Comparison of ENCODE assay signal across 19 cellular contexts in the genomic region with DNA sequence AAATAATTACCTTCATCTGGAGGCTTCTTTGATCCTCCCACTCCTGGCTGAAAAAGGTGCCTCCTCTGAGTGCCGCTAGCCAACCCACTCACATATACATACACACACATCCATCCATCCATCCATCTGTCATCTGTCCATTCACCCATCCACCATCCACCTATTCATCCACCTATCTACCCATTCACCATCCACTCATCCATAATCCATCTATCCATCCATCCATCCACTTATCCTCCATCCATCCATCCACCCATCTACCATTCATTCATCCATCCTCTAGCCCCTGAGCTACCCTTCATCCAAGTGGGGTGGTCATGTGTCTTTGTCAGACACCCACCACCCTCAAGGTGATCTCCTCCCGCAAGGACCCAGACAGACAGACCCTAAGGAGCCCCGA.
"Had no signal": no experiment of that assay in that cellular context is flagged by ENCODE, and none has a peak within 500 bp of the region (broad histone marks: within the 10 kb centered on the region; RNA-seq: fewer than 3 reads in every experiment).

No MANE protein-coding gene starts in this region.

- H3K27ac Mint-ChIP-seq: mesothelial cell of epicardium, naive B cell had no signal

- ATAC-seq: foreskin keratinocyte, gastroesophageal sphincter, heart right ventricle, left cardiac atrium, left lung, left ventricle myocardium superior, lower lobe of right lung, mucosa of descending colon had no signal

- H3K27ac ChIP-seq: coronary artery, dorsolateral prefrontal cortex, esophagus muscularis mucosa, foreskin keratinocyte, gastroesophageal sphincter, heart right ventricle, left lung, lower lobe of right lung had no signal

- H3K9me3 Mint-ChIP-seq: mesothelial cell of epicardium had no signal

- DNase-seq: dermis blood vessel endothelial cell; dorsolateral prefrontal cortex; effector CD4-positive, alpha-beta T cell; effector memory CD4-positive, alpha-beta T cell; foreskin keratinocyte; head of caudate nucleus; heart right ventricle; hippocampal formation; left cardiac atrium; left lung; left ventricle myocardium superior; lower lobe of right lung; mesenchymal stem cell; mucosa of descending colon; naive B cell had no signal

- H3K36me3 Mint-ChIP-seq: mesothelial cell of epicardium, naive B cell had no signal

- H3K4me3 Mint-ChIP-seq: mesothelial cell of epicardium, naive B cell had no signal
